ENCODE assay signal across 8 cellular contexts in genomic region chr17:47203984-47204721, GRCh38. TPM values are rescaled to one million over a fixed set of nuclear protein-coding genes. Genes with fewer than 3 reads are reported as not detected.
DNase-seq lines count a peak whose midpoint lies in the region; ATAC-seq and TF ChIP-seq lines count a peak whose summit lies in the region.

No MANE protein-coding gene starts in this region.

- no peaks in the 10 kb centered on the region for H3K9me3 Mint-ChIP-seq in osteocyte (ENCODE audit: unreplicated experiment)

- H3K27me3 ChIP-seq in BLaER1 (no peaks in the 10 kb centered on the region), OCI-LY3 (ENCODE audit: low read depth, low read length) (no peaks in the 10 kb centered on the region)

- H3K4me3 Mint-ChIP-seq in osteocyte (ENCODE audit: unreplicated experiment): no peak overlapping the region

- H3K4me2 ChIP-seq in BLaER1 (peak overlapping the region; percentile 91), OCI-LY3 (ENCODE audit: low read length) (peak overlapping the region; percentile 96)

- no peaks in the 10 kb centered on the region for H3K79me2 ChIP-seq in OCI-LY3 (ENCODE audit: low read length)

- H3K36me3 Mint-ChIP-seq in osteocyte (ENCODE audit: unreplicated experiment): no peaks in the 10 kb centered on the region

- DNase-seq in activated naive CD4-positive, alpha-beta T cell treated with anti-CD3 and anti-CD28 coated beads, Interleukin-2, amount 50 U/mL, for 16 hours: peak; percentile 35
- DNase-seq in osteocyte (ENCODE audit: extremely low spot score, unreplicated experiment) (no peak), NCI-H2081 (lab: John Stamatoyannopoulos, UW) (no peak), ureter (ENCODE audit: low spot score) (no peak), germinal center (ENCODE audit: low spot score) (no peak)

- peak overlapping the region; percentile 86 for H2AFZ ChIP-seq in OCI-LY3 (ENCODE audit: low read depth, low read length)

- H3K4me1 Mint-ChIP-seq in osteocyte (ENCODE audit: unreplicated experiment): peaks cover 36% of the 10 kb centered on the region

- H3K27me3 Mint-ChIP-seq in osteocyte (ENCODE audit: unreplicated experiment): no peaks in the 10 kb centered on the region

- H3K4me1 ChIP-seq in BLaER1 (peaks cover 86% of the 10 kb centered on the region), OCI-LY3 (ENCODE audit: low read length) (peaks cover 63% of the 10 kb centered on the region)

- TF ChIP-seq CTCF in OCI-LY3 (IDR thresholded peaks at IDR 0.05; ENCODE audit: low read depth, low read length): no peak
- no peak for TF ChIP-seq CTCF in osteocyte (IDR thresholded peaks at IDR 0.05)

- peak overlapping the region; percentile 87 for H3K27ac ChIP-seq in BLaER1
- peak overlapping the region; percentile 82 for H3K27ac ChIP-seq in OCI-LY3 (ENCODE audit: low read length)

- H3K9me3 ChIP-seq in BLaER1: peaks cover 4% of the 10 kb centered on the region
- H3K9me3 ChIP-seq in OCI-LY3 (ENCODE audit: insufficient read depth, low read length): no peaks in the 10 kb centered on the region; the same call in 1 of the 2 replicates

- H3K9ac ChIP-seq in BLaER1 (peak overlapping the region; percentile 72), OCI-LY3 (ENCODE audit: low read length) (peak overlapping the region; percentile 26)

- peak overlapping the region; percentile 74 for H3K27ac Mint-ChIP-seq in osteocyte (ENCODE audit: unreplicated experiment)

- H3K4me3 ChIP-seq in BLaER1 (peak overlapping the region; percentile 56), OCI-LY3 (ENCODE audit: low read length) (peak overlapping the region; percentile 70; the same call in 1 of the 2 replicates)

- H4K20me1 ChIP-seq in BLaER1 (no peaks in the 10 kb centered on the region), OCI-LY3 (ENCODE audit: insufficient read depth, low read length) (no peaks in the 10 kb centered on the region)

- H3K36me3 ChIP-seq in BLaER1: no peaks in the 10 kb centered on the region
- no peaks in the 10 kb centered on the region for H3K36me3 ChIP-seq in OCI-LY3 (replicated peaks; ENCODE audit: low read depth, low read length)

- no peak for ATAC-seq in GM21360 (IDR thresholded peaks at IDR 0.05; ENCODE audit: unreplicated experiment)

RNA-seq across cellular contexts. Expression of gene MYL4, which starts 5.0 kb away (rescaled TPM):
- total RNA-seq in osteocyte (not detected in 2 replicates), ureter (not detected)

RNA-seq across cellular contexts. Expression of gene CDC27, which starts 15.1 kb away (rescaled TPM):
- total RNA-seq in osteocyte: 102 and 112 TPM in 2 replicates
- total RNA-seq in ureter: 80.3 TPM

RNA-seq across cellular contexts. Expression of gene ITGB3, which starts 49.5 kb away (rescaled TPM):
- total RNA-seq in osteocyte (2.5 and 3.3 TPM in 2 replicates), ureter (13.2 TPM)
